20 cellular contexts compared by ENCODE assay signal in genomic region chr10:101716891-101717659, GRCh38. TPM values are rescaled to one million over a fixed set of nuclear protein-coding genes. Genes with fewer than 3 reads are reported as not detected.
DNase-seq lines count a peak whose midpoint lies in the region; ATAC-seq, FAIRE-seq and TF ChIP-seq lines count a peak whose summit lies in the region.
"Had no signal": no experiment of that assay in that cellular context is flagged by ENCODE, and none has a peak within 500 bp of the region (broad histone marks: within the 10 kb centered on the region; RNA-seq: fewer than 3 reads in every experiment).

No MANE protein-coding gene starts in this region.

- H3K27me3 ChIP-seq in K562 (ENCODE audit: control insufficient read depth in 2 of 2, insufficient read depth in 2 of 2, low read length in 2 of 2) (no peaks in the 10 kb centered on the region), ascending aorta (no peaks in the 10 kb centered on the region)
- H3K27me3 ChIP-seq: hepatocyte, right atrium auricular region had no signal

- H3K4me1 ChIP-seq in K562 (replicated peaks in 1 of 2; ENCODE audit: control insufficient read depth in 2 of 2, insufficient read depth in 2 of 2, low read length in 2 of 2) (peaks cover 0 to 8% of the 10 kb centered on the region in 2 experiments; a peak in 2 of 5 replicates), ascending aorta (no peaks in the 10 kb centered on the region)
- H3K4me1 ChIP-seq: right atrium auricular region had no signal

- H4K20me1 ChIP-seq in K562 (replicated peaks; ENCODE audit: control insufficient read depth, insufficient read depth, low read length), result no peaks in the 10 kb centered on the region

- H3K9me1 ChIP-seq in K562 (ENCODE audit: control insufficient read depth, insufficient read depth, low read length), result no peaks in the 10 kb centered on the region

- TF ChIP-seq POLR2A in K562 (conservative IDR thresholded peaks at IDR 0.05), result no peak

- CTCF ChIA-PET in K562 (lab: Yijun Ruan, JAX; ENCODE audit: low intra/inter-chr PET ratio), result no interaction called here

- H2AFZ ChIP-seq in K562 (ENCODE audit: low read depth, low read length), result peak overlapping the region; percentile 79
- H2AFZ ChIP-seq: hepatocyte had no signal

- no peaks in the 10 kb centered on the region for H3K36me3 ChIP-seq in K562 (ENCODE audit: control insufficient read depth, insufficient read depth, low read length)
- no peaks in the 10 kb centered on the region for H3K36me3 ChIP-seq in ascending aorta
- H3K36me3 ChIP-seq: right atrium auricular region had no signal

- POLR2A ChIA-PET in K562 (lab: Yijun Ruan, JAX), result interaction anchor here (1.0 to 1.5 kb wide), 4 partner anchors 15 to 28 kb away, joined by 3 to 5 read pairs (median 4); no protein-coding TSS in a partner anchor

- no peak overlapping the region for H3K4me3 ChIP-seq in K562
- no peak overlapping the region for H3K4me3 ChIP-seq in ascending aorta
- H3K4me3 ChIP-seq: hepatocyte, right atrium auricular region, SK-N-MC had no signal

- ATAC-seq in K562, result no peak; the same call in 2 of the 3 replicates
- ATAC-seq in HG03460 (IDR thresholded peaks at IDR 0.05; ENCODE audit: unreplicated experiment), result no peak

- TF ChIP-seq EP300 in K562 (IDR thresholded peaks at IDR 0.05; ENCODE audit: low read length), result no peak

- BruUV-seq in K562 (replicated peaks; lab: Mats Ljungman, UMichigan), result no TSS peak

- peak overlapping the region; percentile 37; the same call in 1 of the 2 replicates for H3K4me2 ChIP-seq in K562 (ENCODE audit: insufficient read depth, low read length)
- H3K4me2 ChIP-seq: hepatocyte had no signal

- H3K9me3 ChIP-seq in K562 (replicated peaks; ENCODE audit: control insufficient read depth, insufficient read depth, low read depth, low read length), result no peaks in the 10 kb centered on the region
- H3K9me3 ChIP-seq in ascending aorta, result no peaks in the 10 kb centered on the region
- H3K9me3 ChIP-seq: right atrium auricular region had no signal

- in situ Hi-C loops in K562 (cut with MboI), result no loop called here

- FAIRE-seq in K562 (lab: Jason Lieb, UNC) (peak; percentile 11), urothelium cell line (lab: Jason Lieb, UNC) (peak; percentile 30)
- FAIRE-seq: H54 had no signal

- 51% methylated on average over 9 of the region's 10 CpGs for WGBS in K562 (ENCODE audit: insufficient coverage, low coverage, missing lambda C conversion rate)

- DNase-seq in stimulated activated CD4-positive, alpha-beta T cell treated with anti-CD3 and anti-CD28 coated beads, Interleukin-15, amount 100 ng/mL, for 24 hours, result peak; percentile 25
- no peak for DNase-seq in stimulated activated CD4-positive, alpha-beta T cell treated with anti-CD3 and anti-CD28 coated beads, Interleukin-4, amount 100 ng/mL, for 4 hours
- DNase-seq in NCI-H526 treated with DMSO at 0.1 percent for 48 hours (lab: John Stamatoyannopoulos, UW) (peak; percentile 74), K562 (ENCODE audit: extremely low read depth in 1 of 4, low spot score in 3 of 4) (no peak), urothelium cell line (ENCODE audit: low spot score) (no peak), ascending aorta (ENCODE audit: low spot score in 2 of 2) (no peak)
- DNase-seq: activated naive CD8-positive, alpha-beta T cell treated with anti-CD3 and anti-CD28 coated beads, Interleukin-2, amount 10 ng/mL, durations not matched to agents 7 days and 5 days; erythroblast; MM.1S; NCI-H524 treated with DMSO at 0.1 percent for 48 hours; nephron progenitor cell had no signal

- H3K79me2 ChIP-seq in K562 (ENCODE audit: control insufficient read depth, insufficient read depth, low read length), result no peaks in the 10 kb centered on the region
- H3K79me2 ChIP-seq: hepatocyte had no signal

- no peak overlapping the region; a peak in 1 of 4 replicates for H3K9ac ChIP-seq in K562 (ENCODE audit: insufficient read depth in 1 of 2, low read depth in 2 of 2, low read length in 2 of 2)

- intact Hi-C loops in K562 (cut with micrococcal nuclease), result no loop called here
- intact Hi-C loops in ascending aorta (cut with DNase I), result no loop called here

- TF ChIP-seq CTCF in K562 (IDR thresholded peaks at IDR 0.05 in 2 of 3, conservative IDR thresholded peaks at IDR 0.05 in 1 of 3; ENCODE audit: insufficient read depth in 2 of 3, low read depth in 1 of 3, low read length in 3 of 3) (no peak), ascending aorta (IDR thresholded peaks at IDR 0.05) (no peak)

- no peak for TF ChIP-seq RAD21 in K562 (CRISPR knock-in tag; conservative IDR thresholded peaks at IDR 0.05 in 1 of 2, IDR thresholded peaks at IDR 0.05 in 1 of 2)

- H3K27ac ChIP-seq in K562 (ENCODE audit: extremely low read depth, low read depth, low read length), result peak overlapping the region; percentile 6; the same call in 2 of the 3 replicates
- H3K27ac ChIP-seq in ascending aorta, result no peak overlapping the region
- H3K27ac ChIP-seq: hepatocyte, right atrium auricular region, SK-N-MC had no signal

TF ChIP-seq in K562, 482 proteins besides CTCF, POLR2A, EP300 and RAD21 (continues in another document):
- no peak for TF ChIP-seq E2F8 (IDR thresholded peaks at IDR 0.05; ENCODE audit: low read depth, partially characterized antibody)

RNA-seq across cellular contexts. Expression of gene FBXW4, which starts 22.1 kb away (rescaled TPM):
- total RNA-seq in K562 (2011; cell fraction: chromatin; rRNA removed; ENCODE audit: low replicate concordance), result 28.2 and 28.4 TPM in 2 replicates
- 12.0 and 13.2 TPM in 2 replicates for total RNA-seq in K562 (2011; cell fraction: nucleolus; rRNA removed)
- 20.8 and 22.0 TPM in 2 replicates for total RNA-seq in K562 (2011; cell fraction: nucleoplasm; rRNA removed)
- total RNA-seq in K562 (2014; rRNA removed) (7.4 and 7.9 TPM in 2 replicates), K562 (2014; rRNA removed; fragmentation: Illumina TruSeq; extraction: Trizol) (3.7 and 4.3 TPM in 2 replicates), K562 (2015; rRNA removed; fragmentation: Illumina TruSeq; extraction: Trizol) (4.8 and 5.4 TPM in 2 replicates), K562 (2021) (6.9 and 8.1 TPM in 2 replicates), ascending aorta (21.3 TPM)
- polyA plus RNA-seq in K562 (2011; rRNA removed) (10.6 and 11.6 TPM in 2 replicates), K562 (2014; fragmentation: Illumina TruSeq; extraction: Trizol) (7.2 and 8.5 TPM in 2 replicates), K562 (2014; fragmentation: Nextera tagmentation; extraction: Ambion mirVana) (1 to 10 TPM; 1.0 to 1.2 TPM), K562 (2014; rRNA removed) (4.7 and 10.9 TPM in 2 replicates)
- polyA plus RNA-seq in K562 (2011; cell fraction: cytosol; rRNA removed), result 9.3 and 11.6 TPM in 2 replicates
- polyA plus RNA-seq in K562 (2011; cell fraction: nucleus; rRNA removed), result 7.5 and 11.3 TPM in 2 replicates
- polyA plus RNA-seq in K562 (2012), result 6.6 and 13.6 TPM in 2 replicates
- 42.0 and 52.1 TPM in 2 replicates for polyA minus RNA-seq in K562 (2011; rRNA and poly(A)+ RNA removed)
- polyA minus RNA-seq in K562 (2011; cell fraction: cytosol; rRNA and poly(A)+ RNA removed), result 7.5 and 19.7 TPM in 2 replicates
- polyA minus RNA-seq in K562 (2011; cell fraction: nucleus; rRNA and poly(A)+ RNA removed), result 6.5 and 11.0 TPM in 2 replicates

RNA-seq across cellular contexts. Expression of gene FGF8, which starts 58.8 kb away (rescaled TPM):
- total RNA-seq in K562 (2011; cell fraction: chromatin; rRNA removed; ENCODE audit: low replicate concordance), result not detected in 2 replicates
- 0.67 TPM in 1 of 2 replicates, not detected in the other for total RNA-seq in K562 (2011; cell fraction: nucleolus; rRNA removed)
- total RNA-seq in K562 (2011; cell fraction: nucleoplasm; rRNA removed), result 1.0 TPM in 1 of 2 replicates, not detected in the other
- total RNA-seq in K562 (2014; rRNA removed), result 0.82 TPM in 1 of 2 replicates, not detected in the other
- not detected in 2 replicates for total RNA-seq in K562 (2014; rRNA removed; fragmentation: Illumina TruSeq; extraction: Trizol)
- not detected in 2 replicates for total RNA-seq in K562 (2015; rRNA removed; fragmentation: Illumina TruSeq; extraction: Trizol)
- total RNA-seq in K562 (2021), result 0.29 and 0.31 TPM in 2 replicates
- polyA plus RNA-seq in K562 (2011; rRNA removed), result 0.13 and 0.24 TPM in 2 replicates
- 0.73 TPM in 1 of 2 replicates, not detected in the other for polyA plus RNA-seq in K562 (2011; cell fraction: cytosol; rRNA removed)
- 1.5 TPM in 2 replicates for polyA plus RNA-seq in K562 (2011; cell fraction: nucleus; rRNA removed)
- 0.09 TPM in 1 of 2 replicates, not detected in the other for polyA plus RNA-seq in K562 (2012)
- polyA plus RNA-seq in K562 (2014; fragmentation: Illumina TruSeq; extraction: Trizol), result not detected in 2 replicates
- polyA plus RNA-seq in K562 (2014; fragmentation: Nextera tagmentation; extraction: Ambion mirVana), result not detected
- 0.28 and 0.44 TPM in 2 replicates for polyA plus RNA-seq in K562 (2014; rRNA removed)
- polyA minus RNA-seq in K562 (2011; rRNA and poly(A)+ RNA removed), result not detected in 2 replicates
- polyA minus RNA-seq in K562 (2011; cell fraction: cytosol; rRNA and poly(A)+ RNA removed), result not detected in 2 replicates
- polyA minus RNA-seq in K562 (2011; cell fraction: nucleus; rRNA and poly(A)+ RNA removed), result 0.54 TPM in 1 of 2 replicates, not detected in the other
- total RNA-seq in ascending aorta, result not detected
- total RNA-seq: activated naive CD8-positive, alpha-beta T cell treated with anti-CD3 and anti-CD28 coated beads, Interleukin-2, amount 10 ng/mL, durations not matched to agents 7 days and 5 days; chondrocyte; hepatocyte; lower leg skin; right atrium auricular region; subcutaneous adipose tissue had no signal
- polyA plus RNA-seq: CD14-positive monocyte, hepatocyte had no signal

Comparison
In these comparisons a context has a peak if more than half of its experiments do, and no peak if none do; other contexts are left out.
1. DNase-seq: peak in stimulated activated CD4-positive, alpha-beta T cell treated with anti-CD3 and anti-CD28 coated beads, Interleukin-15, amount 100 ng/mL, for 24 hours (single experiment) and NCI-H526 treated with DMSO at 0.1 percent for 48 hours (single experiment); none in stimulated activated CD4-positive, alpha-beta T cell treated with anti-CD3 and anti-CD28 coated beads, Interleukin-4, amount 100 ng/mL, for 4 hours (0 of 2), K562 (0 of 4), urothelium cell line (single experiment) and ascending aorta (0 of 2).